ENCODE assay signal across 2 cellular contexts in the genomic region with DNA sequence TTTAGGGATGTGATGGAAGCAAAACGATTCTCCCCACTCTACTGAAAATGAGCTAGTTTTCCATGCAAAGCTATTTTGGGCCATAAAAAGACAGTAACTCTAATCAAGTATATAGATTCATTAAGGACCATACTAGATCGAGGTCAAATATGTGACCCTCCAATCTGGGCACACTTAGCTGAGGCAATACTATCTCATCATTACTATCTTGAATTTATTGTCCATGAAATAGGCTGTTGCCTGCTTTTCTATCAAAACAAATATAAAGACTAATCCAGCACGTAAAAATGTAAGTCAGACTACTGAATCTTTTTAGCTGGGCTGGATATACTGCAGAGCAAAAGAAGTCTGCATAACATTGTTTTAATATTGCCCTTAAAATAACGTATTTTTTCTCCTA.
A peak's percentile ranks its signal among the peaks of the same experiment; 100 is the strongest.
TF ChIP-seq lines count a peak whose summit lies in the region.

No MANE protein-coding gene starts in this region.

TF ChIP-seq in GM23338, 12 proteins besides CTCF, POLR2A, EP300 and RAD21 (continued from another document):
- TF ChIP-seq, protein P1, sequence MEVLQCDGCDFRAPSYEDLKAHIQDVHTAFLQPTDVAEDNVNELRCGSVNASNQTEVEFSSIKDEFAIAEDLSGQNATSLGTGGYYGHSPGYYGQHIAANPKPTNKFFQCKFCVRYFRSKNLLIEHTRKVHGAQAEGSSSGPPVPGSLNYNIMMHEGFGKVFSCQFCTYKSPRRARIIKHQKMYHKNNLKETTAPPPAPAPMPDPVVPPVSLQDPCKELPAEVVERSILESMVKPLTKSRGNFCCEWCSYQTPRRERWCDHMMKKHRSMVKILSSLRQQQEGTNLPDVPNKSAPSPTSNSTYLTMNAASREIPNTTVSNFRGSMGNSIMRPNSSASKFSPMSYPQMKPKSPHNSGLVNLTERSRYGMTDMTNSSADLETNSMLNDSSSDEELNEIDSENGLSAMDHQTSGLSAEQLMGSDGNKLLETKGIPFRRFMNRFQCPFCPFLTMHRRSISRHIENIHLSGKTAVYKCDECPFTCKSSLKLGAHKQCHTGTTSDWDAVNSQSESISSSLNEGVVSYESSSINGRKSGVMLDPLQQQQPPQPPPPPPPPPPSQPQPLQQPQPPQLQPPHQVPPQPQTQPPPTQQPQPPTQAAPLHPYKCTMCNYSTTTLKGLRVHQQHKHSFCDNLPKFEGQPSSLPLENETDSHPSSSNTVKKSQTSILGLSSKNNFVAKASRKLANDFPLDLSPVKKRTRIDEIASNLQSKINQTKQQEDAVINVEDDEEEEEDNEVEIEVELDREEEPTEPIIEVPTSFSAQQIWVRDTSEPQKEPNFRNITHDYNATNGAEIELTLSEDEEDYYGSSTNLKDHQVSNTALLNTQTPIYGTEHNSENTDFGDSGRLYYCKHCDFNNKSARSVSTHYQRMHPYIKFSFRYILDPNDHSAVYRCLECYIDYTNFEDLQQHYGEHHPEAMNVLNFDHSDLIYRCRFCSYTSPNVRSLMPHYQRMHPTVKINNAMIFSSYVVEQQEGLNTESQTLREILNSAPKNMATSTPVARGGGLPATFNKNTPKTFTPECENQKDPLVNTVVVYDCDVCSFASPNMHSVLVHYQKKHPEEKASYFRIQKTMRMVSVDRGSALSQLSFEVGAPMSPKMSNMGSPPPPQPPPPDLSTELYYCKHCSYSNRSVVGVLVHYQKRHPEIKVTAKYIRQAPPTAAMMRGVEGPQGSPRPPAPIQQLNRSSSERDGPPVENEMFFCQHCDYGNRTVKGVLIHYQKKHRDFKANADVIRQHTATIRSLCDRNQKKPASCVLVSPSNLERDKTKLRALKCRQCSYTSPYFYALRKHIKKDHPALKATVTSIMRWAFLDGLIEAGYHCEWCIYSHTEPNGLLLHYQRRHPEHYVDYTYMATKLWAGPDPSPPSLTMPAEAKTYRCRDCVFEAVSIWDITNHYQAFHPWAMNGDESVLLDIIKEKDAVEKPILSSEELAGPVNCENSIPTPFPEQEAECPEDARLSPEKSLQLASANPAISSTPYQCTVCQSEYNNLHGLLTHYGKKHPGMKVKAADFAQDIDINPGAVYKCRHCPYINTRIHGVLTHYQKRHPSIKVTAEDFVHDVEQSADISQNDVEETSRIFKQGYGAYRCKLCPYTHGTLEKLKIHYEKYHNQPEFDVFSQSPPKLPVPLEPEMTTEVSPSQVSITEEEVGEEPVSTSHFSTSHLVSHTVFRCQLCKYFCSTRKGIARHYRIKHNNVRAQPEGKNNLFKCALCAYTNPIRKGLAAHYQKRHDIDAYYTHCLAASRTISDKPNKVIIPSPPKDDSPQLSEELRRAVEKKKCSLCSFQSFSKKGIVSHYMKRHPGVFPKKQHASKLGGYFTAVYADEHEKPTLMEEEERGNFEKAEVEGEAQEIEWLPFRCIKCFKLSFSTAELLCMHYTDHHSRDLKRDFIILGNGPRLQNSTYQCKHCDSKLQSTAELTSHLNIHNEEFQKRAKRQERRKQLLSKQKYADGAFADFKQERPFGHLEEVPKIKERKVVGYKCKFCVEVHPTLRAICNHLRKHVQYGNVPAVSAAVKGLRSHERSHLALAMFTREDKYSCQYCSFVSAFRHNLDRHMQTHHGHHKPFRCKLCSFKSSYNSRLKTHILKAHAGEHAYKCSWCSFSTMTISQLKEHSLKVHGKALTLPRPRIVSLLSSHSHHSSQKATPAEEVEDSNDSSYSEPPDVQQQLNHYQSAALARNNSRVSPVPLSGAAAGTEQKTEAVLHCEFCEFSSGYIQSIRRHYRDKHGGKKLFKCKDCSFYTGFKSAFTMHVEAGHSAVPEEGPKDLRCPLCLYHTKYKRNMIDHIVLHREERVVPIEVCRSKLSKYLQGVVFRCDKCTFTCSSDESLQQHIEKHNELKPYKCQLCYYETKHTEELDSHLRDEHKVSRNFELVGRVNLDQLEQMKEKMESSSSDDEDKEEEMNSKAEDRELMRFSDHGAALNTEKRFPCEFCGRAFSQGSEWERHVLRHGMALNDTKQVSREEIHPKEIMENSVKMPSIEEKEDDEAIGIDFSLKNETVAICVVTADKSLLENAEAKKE (CRISPR knock-in tag; IDR thresholded peaks at IDR 0.05), result no peak
- TF ChIP-seq EZH2phosphoT487 (IDR thresholded peaks at IDR 0.05; ENCODE audit: unreplicated experiment), result no peak
- TF ChIP-seq ZNF114 (CRISPR knock-in tag; IDR thresholded peaks at IDR 0.05), result no peak
- TF ChIP-seq, protein P2, sequence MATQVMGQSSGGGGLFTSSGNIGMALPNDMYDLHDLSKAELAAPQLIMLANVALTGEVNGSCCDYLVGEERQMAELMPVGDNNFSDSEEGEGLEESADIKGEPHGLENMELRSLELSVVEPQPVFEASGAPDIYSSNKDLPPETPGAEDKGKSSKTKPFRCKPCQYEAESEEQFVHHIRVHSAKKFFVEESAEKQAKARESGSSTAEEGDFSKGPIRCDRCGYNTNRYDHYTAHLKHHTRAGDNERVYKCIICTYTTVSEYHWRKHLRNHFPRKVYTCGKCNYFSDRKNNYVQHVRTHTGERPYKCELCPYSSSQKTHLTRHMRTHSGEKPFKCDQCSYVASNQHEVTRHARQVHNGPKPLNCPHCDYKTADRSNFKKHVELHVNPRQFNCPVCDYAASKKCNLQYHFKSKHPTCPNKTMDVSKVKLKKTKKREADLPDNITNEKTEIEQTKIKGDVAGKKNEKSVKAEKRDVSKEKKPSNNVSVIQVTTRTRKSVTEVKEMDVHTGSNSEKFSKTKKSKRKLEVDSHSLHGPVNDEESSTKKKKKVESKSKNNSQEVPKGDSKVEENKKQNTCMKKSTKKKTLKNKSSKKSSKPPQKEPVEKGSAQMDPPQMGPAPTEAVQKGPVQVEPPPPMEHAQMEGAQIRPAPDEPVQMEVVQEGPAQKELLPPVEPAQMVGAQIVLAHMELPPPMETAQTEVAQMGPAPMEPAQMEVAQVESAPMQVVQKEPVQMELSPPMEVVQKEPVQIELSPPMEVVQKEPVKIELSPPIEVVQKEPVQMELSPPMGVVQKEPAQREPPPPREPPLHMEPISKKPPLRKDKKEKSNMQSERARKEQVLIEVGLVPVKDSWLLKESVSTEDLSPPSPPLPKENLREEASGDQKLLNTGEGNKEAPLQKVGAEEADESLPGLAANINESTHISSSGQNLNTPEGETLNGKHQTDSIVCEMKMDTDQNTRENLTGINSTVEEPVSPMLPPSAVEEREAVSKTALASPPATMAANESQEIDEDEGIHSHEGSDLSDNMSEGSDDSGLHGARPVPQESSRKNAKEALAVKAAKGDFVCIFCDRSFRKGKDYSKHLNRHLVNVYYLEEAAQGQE (IDR thresholded peaks at IDR 0.05; ENCODE audit: unreplicated experiment), result no peak
- no peak for TF ChIP-seq STAT1 (IDR thresholded peaks at IDR 0.05; ENCODE audit: unreplicated experiment)
- TF ChIP-seq, protein P3, sequence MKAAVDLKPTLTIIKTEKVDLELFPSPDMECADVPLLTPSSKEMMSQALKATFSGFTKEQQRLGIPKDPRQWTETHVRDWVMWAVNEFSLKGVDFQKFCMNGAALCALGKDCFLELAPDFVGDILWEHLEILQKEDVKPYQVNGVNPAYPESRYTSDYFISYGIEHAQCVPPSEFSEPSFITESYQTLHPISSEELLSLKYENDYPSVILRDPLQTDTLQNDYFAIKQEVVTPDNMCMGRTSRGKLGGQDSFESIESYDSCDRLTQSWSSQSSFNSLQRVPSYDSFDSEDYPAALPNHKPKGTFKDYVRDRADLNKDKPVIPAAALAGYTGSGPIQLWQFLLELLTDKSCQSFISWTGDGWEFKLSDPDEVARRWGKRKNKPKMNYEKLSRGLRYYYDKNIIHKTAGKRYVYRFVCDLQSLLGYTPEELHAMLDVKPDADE (IDR thresholded peaks at IDR 0.05), result no peak
- TF ChIP-seq EZH2 (IDR thresholded peaks at IDR 0.05; ENCODE audit: low read depth, unreplicated experiment), result no peak
TF ChIP-seq in GM23338: peak in this region for 0.

TF ChIP-seq in HEK293, 187 proteins besides CTCF, POLR2A, EP300 and RAD21 (continued from another document and continues in another):
- TF ChIP-seq ZSCAN23 (tag by site-specific recombination; IDR thresholded peaks at IDR 0.05), result no peak
- no peak for TF ChIP-seq ZNF10 (tag by site-specific recombination; IDR thresholded peaks at IDR 0.05)
- TF ChIP-seq, protein P4, sequence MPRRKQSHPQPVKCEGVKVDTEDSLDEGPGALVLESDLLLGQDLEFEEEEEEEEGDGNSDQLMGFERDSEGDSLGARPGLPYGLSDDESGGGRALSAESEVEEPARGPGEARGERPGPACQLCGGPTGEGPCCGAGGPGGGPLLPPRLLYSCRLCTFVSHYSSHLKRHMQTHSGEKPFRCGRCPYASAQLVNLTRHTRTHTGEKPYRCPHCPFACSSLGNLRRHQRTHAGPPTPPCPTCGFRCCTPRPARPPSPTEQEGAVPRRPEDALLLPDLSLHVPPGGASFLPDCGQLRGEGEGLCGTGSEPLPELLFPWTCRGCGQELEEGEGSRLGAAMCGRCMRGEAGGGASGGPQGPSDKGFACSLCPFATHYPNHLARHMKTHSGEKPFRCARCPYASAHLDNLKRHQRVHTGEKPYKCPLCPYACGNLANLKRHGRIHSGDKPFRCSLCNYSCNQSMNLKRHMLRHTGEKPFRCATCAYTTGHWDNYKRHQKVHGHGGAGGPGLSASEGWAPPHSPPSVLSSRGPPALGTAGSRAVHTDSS (tag by site-specific recombination; IDR thresholded peaks at IDR 0.05), result peak; percentile 15; the same call in 1 of the 2 replicates
- TF ChIP-seq KLF7 (tag by site-specific recombination; IDR thresholded peaks at IDR 0.05; ENCODE audit: borderline replicate concordance), result no peak
- peak; percentile 66 for TF ChIP-seq ZNF664 (tag by site-specific recombination; IDR thresholded peaks at IDR 0.05)
- TF ChIP-seq ZNF777 (tag by site-specific recombination; IDR thresholded peaks at IDR 0.05; ENCODE audit: borderline replicate concordance), result no peak
- no peak for TF ChIP-seq ZNF239 (tag by site-specific recombination; IDR thresholded peaks at IDR 0.05)
- TF ChIP-seq FEZF1 (tag by site-specific recombination; IDR thresholded peaks at IDR 0.05), result peak; percentile 86
- no peak for TF ChIP-seq ZNF211 (tag by site-specific recombination; IDR thresholded peaks at IDR 0.05; ENCODE audit: low read depth)
- 0 out of 2 replicates have a peak, but pooled peaks have one; percentile 16 for TF ChIP-seq KLF8 (tag by site-specific recombination; IDR thresholded peaks at IDR 0.05)
- TF ChIP-seq GLI2 (tag by site-specific recombination; IDR thresholded peaks at IDR 0.05; ENCODE audit: borderline replicate concordance, low read depth), result no peak
- TF ChIP-seq, protein P5, sequence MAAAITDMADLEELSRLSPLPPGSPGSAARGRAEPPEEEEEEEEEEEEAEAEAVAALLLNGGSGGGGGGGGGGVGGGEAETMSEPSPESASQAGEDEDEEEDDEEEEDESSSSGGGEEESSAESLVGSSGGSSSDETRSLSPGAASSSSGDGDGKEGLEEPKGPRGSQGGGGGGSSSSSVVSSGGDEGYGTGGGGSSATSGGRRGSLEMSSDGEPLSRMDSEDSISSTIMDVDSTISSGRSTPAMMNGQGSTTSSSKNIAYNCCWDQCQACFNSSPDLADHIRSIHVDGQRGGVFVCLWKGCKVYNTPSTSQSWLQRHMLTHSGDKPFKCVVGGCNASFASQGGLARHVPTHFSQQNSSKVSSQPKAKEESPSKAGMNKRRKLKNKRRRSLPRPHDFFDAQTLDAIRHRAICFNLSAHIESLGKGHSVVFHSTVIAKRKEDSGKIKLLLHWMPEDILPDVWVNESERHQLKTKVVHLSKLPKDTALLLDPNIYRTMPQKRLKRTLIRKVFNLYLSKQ (tag by site-specific recombination; IDR thresholded peaks at IDR 0.05; ENCODE audit: borderline replicate concordance), result no peak
- TF ChIP-seq ZNF677 (tag by site-specific recombination; IDR thresholded peaks at IDR 0.05), result no peak
- TF ChIP-seq ZNF366 (tag by site-specific recombination; conservative IDR thresholded peaks at IDR 0.05), result peak; percentile 31; the same call in 1 of the 2 replicates
- TF ChIP-seq, protein P6, sequence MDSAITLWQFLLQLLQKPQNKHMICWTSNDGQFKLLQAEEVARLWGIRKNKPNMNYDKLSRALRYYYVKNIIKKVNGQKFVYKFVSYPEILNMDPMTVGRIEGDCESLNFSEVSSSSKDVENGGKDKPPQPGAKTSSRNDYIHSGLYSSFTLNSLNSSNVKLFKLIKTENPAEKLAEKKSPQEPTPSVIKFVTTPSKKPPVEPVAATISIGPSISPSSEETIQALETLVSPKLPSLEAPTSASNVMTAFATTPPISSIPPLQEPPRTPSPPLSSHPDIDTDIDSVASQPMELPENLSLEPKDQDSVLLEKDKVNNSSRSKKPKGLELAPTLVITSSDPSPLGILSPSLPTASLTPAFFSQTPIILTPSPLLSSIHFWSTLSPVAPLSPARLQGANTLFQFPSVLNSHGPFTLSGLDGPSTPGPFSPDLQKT (IDR thresholded peaks at IDR 0.05; ENCODE audit: borderline replicate concordance, low read depth, low read length), result no peak
- no peak for TF ChIP-seq ZNF707 (tag by site-specific recombination; IDR thresholded peaks at IDR 0.05)
- TF ChIP-seq ZBTB17 (tag by site-specific recombination; IDR thresholded peaks at IDR 0.05), result 0 out of 2 replicates have a peak, but pooled peaks have one; percentile 23
- no peak for TF ChIP-seq REPIN1 (tag by site-specific recombination; IDR thresholded peaks at IDR 0.05; ENCODE audit: low read depth)
- peak; percentile 26; the same call in 1 of the 2 replicates for TF ChIP-seq MZF1 (tag by site-specific recombination; IDR thresholded peaks at IDR 0.05; ENCODE audit: borderline replicate concordance)
- TF ChIP-seq, protein P7, sequence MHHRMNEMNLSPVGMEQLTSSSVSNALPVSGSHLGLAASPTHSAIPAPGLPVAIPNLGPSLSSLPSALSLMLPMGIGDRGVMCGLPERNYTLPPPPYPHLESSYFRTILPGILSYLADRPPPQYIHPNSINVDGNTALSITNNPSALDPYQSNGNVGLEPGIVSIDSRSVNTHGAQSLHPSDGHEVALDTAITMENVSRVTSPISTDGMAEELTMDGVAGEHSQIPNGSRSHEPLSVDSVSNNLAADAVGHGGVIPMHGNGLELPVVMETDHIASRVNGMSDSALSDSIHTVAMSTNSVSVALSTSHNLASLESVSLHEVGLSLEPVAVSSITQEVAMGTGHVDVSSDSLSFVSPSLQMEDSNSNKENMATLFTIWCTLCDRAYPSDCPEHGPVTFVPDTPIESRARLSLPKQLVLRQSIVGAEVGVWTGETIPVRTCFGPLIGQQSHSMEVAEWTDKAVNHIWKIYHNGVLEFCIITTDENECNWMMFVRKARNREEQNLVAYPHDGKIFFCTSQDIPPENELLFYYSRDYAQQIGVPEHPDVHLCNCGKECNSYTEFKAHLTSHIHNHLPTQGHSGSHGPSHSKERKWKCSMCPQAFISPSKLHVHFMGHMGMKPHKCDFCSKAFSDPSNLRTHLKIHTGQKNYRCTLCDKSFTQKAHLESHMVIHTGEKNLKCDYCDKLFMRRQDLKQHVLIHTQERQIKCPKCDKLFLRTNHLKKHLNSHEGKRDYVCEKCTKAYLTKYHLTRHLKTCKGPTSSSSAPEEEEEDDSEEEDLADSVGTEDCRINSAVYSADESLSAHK (tag by site-specific recombination; IDR thresholded peaks at IDR 0.05), result 0 out of 2 replicates have a peak, but pooled peaks have one; percentile 38
- TF ChIP-seq, protein P8, sequence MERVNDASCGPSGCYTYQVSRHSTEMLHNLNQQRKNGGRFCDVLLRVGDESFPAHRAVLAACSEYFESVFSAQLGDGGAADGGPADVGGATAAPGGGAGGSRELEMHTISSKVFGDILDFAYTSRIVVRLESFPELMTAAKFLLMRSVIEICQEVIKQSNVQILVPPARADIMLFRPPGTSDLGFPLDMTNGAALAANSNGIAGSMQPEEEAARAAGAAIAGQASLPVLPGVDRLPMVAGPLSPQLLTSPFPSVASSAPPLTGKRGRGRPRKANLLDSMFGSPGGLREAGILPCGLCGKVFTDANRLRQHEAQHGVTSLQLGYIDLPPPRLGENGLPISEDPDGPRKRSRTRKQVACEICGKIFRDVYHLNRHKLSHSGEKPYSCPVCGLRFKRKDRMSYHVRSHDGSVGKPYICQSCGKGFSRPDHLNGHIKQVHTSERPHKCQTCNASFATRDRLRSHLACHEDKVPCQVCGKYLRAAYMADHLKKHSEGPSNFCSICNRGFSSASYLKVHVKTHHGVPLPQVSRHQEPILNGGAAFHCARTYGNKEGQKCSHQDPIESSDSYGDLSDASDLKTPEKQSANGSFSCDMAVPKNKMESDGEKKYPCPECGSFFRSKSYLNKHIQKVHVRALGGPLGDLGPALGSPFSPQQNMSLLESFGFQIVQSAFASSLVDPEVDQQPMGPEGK (tag by site-specific recombination; IDR thresholded peaks at IDR 0.05), result no peak
- TF ChIP-seq ZNF600 (tag by site-specific recombination; IDR thresholded peaks at IDR 0.05), result 0 out of 2 replicates have a peak, but pooled peaks have one; percentile 23
